In the genomic region with DNA sequence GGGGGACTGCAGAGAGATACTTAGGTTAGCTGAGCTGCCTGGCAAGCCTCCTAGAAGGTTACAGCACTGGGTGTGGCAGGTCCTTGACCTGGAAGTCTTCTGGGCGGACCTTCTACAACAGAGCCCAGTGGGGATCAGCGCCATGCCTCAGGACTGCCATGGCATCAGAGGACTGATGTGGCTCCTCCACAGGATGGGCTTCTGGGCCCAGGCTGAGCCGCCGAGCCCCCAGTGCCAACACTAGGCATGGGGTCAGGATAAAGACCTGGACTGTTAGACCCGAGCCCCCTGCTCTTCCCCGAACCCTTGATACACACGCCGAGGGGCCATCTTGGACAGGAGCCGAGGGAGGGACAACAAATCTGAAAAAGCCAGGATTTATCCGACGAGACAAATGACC, we compare ENCODE assay signal across 35 cellular contexts.
"Had no signal": no experiment of that assay in that cellular context is flagged by ENCODE, and none has a peak within 500 bp of the region (broad histone marks: within the 10 kb centered on the region; RNA-seq: fewer than 3 reads in every experiment).

No MANE protein-coding gene starts in this region.

- H3K36me3 Mint-ChIP-seq: activated CD8-positive, alpha-beta memory T cell treated with anti-CD3 and anti-CD28 coated beads, Interleukin-2, amount 10 ng/mL, durations not matched to agents 7 days and 5 days; activated naive CD4-positive, alpha-beta T cell treated with anti-CD3 and anti-CD28 coated beads, Interleukin-2, amount 10 ng/mL, durations not matched to agents 7 days and 5 days; activated naive CD4-positive, alpha-beta T cell treated with anti-CD3 and anti-CD28 coated beads, Interleukin-2, amount 50 U/mL, for 24 hours; activated naive CD8-positive, alpha-beta T cell; activated naive CD8-positive, alpha-beta T cell treated with anti-CD3 and anti-CD28 coated beads, Interleukin-2, amount 10 ng/mL, durations not matched to agents 7 days and 5 days; WTC11 had no signal

- H3K27me3 Mint-ChIP-seq: activated CD4-positive, alpha-beta memory T cell treated with anti-CD3 and anti-CD28 coated beads, Interleukin-2, amount 10 ng/mL, durations not matched to agents 7 days and 5 days had no signal

- H3K36me3 ChIP-seq: brain microvascular endothelial cell, breast epithelium, WERI-Rb-1 had no signal

- H3K9me3 Mint-ChIP-seq: activated CD4-positive, alpha-beta memory T cell treated with anti-CD3 and anti-CD28 coated beads, Interleukin-2, amount 10 ng/mL, durations not matched to agents 7 days and 5 days; activated CD4-positive, alpha-beta T cell treated with anti-CD3 and anti-CD28 coated beads, Interleukin-2, amount 10 ng/mL, durations not matched to agents 7 days and 5 days; activated naive CD4-positive, alpha-beta T cell treated with anti-CD3 and anti-CD28 coated beads, Interleukin-2, amount 10 ng/mL, durations not matched to agents 7 days and 5 days; activated naive CD4-positive, alpha-beta T cell treated with anti-CD3 and anti-CD28 coated beads, Interleukin-2, amount 50 U/mL, for 24 hours; activated naive CD8-positive, alpha-beta T cell treated with anti-CD3 and anti-CD28 coated beads, Interleukin-2, amount 10 ng/mL, durations not matched to agents 7 days and 5 days; activated naive CD8-positive, alpha-beta T cell treated with anti-CD3 and anti-CD28 coated beads, Interleukin-2, amount 50 U/mL, for 24 hours; activated T-cell treated with anti-CD3 and anti-CD28 coated beads, Interleukin-2, amount 50 U/mL, for 24 hours; activated T-helper 2 cell treated with anti-CD3 and anti-CD28 coated beads, Interferon-gamma antibody, Interleukin-2, Interleukin-4, amounts not matched to agents 10 μg/mL and 5 μg/mL and 100 μg/mL, durations not matched to agents 14 hours and 24 hours and 36 hours; T-helper 1 cell treated with Interleukin-12 subunit alpha and Interleukin-12 subunit beta and Interleukin-4 antibody, amounts not matched to agents 30 μg/mL and 1 μg/mL, for 36 hours; T-helper 2 cell treated with Interferon-gamma antibody and Interleukin-4, amounts not matched to agents 5 μg/mL and 100 μg/mL, for 36 hours had no signal

- H3K27ac Mint-ChIP-seq: activated CD4-positive, alpha-beta memory T cell treated with anti-CD3 and anti-CD28 coated beads, Interleukin-2, amount 10 ng/mL, durations not matched to agents 7 days and 5 days; activated CD4-positive, alpha-beta T cell treated with anti-CD3 and anti-CD28 coated beads for 36 hours; activated CD4-positive, alpha-beta T cell treated with anti-CD3 and anti-CD28 coated beads, Interleukin-2, amount 10 ng/mL, durations not matched to agents 7 days and 5 days; activated CD8-positive, alpha-beta memory T cell treated with anti-CD3 and anti-CD28 coated beads, Interleukin-2, amount 10 ng/mL, durations not matched to agents 7 days and 5 days; activated CD8-positive, alpha-beta T cell treated with anti-CD3 and anti-CD28 coated beads, Interleukin-2, amount 10 ng/mL, durations not matched to agents 7 days and 5 days; activated naive CD4-positive, alpha-beta T cell treated with anti-CD3 and anti-CD28 coated beads, Interleukin-2, amount 10 ng/mL, durations not matched to agents 7 days and 5 days; activated naive CD4-positive, alpha-beta T cell treated with anti-CD3 and anti-CD28 coated beads, Interleukin-2, amount 50 U/mL, for 24 hours; activated naive CD8-positive, alpha-beta T cell; activated naive CD8-positive, alpha-beta T cell treated with anti-CD3 and anti-CD28 coated beads, Interleukin-2, amount 10 ng/mL, durations not matched to agents 7 days and 5 days; activated naive CD8-positive, alpha-beta T cell treated with anti-CD3 and anti-CD28 coated beads, Interleukin-2, amount 50 U/mL, for 24 hours; activated T-cell treated with anti-CD3 and anti-CD28 coated beads, Interleukin-2, amount 50 U/mL, for 24 hours; activated T-helper 2 cell treated with anti-CD3 and anti-CD28 coated beads, Interferon-gamma antibody, Interleukin-2, Interleukin-4, amounts not matched to agents 10 μg/mL and 5 μg/mL and 100 μg/mL, durations not matched to agents 14 hours and 24 hours and 36 hours; T-helper 1 cell treated with Interleukin-12 subunit alpha and Interleukin-12 subunit beta and Interleukin-4 antibody, amounts not matched to agents 30 μg/mL and 1 μg/mL, for 36 hours; T-helper 2 cell treated with Interferon-gamma antibody and Interleukin-4, amounts not matched to agents 5 μg/mL and 100 μg/mL, for 36 hours; WTC11 had no signal

- H3K4me3 Mint-ChIP-seq: activated CD4-positive, alpha-beta memory T cell treated with anti-CD3 and anti-CD28 coated beads, Interleukin-2, amount 10 ng/mL, durations not matched to agents 7 days and 5 days; activated CD4-positive, alpha-beta T cell treated with anti-CD3 and anti-CD28 coated beads for 36 hours; activated CD4-positive, alpha-beta T cell treated with anti-CD3 and anti-CD28 coated beads, Interleukin-2, amount 10 ng/mL, durations not matched to agents 7 days and 5 days; activated CD8-positive, alpha-beta memory T cell treated with anti-CD3 and anti-CD28 coated beads, Interleukin-2, amount 10 ng/mL, durations not matched to agents 7 days and 5 days; activated CD8-positive, alpha-beta T cell treated with anti-CD3 and anti-CD28 coated beads, Interleukin-2, amount 10 ng/mL, durations not matched to agents 7 days and 5 days; activated naive CD4-positive, alpha-beta T cell treated with anti-CD3 and anti-CD28 coated beads, Interleukin-2, amount 10 ng/mL, durations not matched to agents 7 days and 5 days; activated naive CD4-positive, alpha-beta T cell treated with anti-CD3 and anti-CD28 coated beads, Interleukin-2, amount 50 U/mL, for 24 hours; activated naive CD8-positive, alpha-beta T cell; activated naive CD8-positive, alpha-beta T cell treated with anti-CD3 and anti-CD28 coated beads, Interleukin-2, amount 10 ng/mL, durations not matched to agents 7 days and 5 days; activated naive CD8-positive, alpha-beta T cell treated with anti-CD3 and anti-CD28 coated beads, Interleukin-2, amount 50 U/mL, for 24 hours; activated T-cell treated with anti-CD3 and anti-CD28 coated beads, Interleukin-2, amount 50 U/mL, for 24 hours; T-helper 1 cell treated with Interleukin-12 subunit alpha and Interleukin-12 subunit beta and Interleukin-4 antibody, amounts not matched to agents 30 μg/mL and 1 μg/mL, for 36 hours; T-helper 2 cell treated with Interferon-gamma antibody and Interleukin-4, amounts not matched to agents 5 μg/mL and 100 μg/mL, for 36 hours; WTC11 had no signal

- H3K4me1 Mint-ChIP-seq: activated CD4-positive, alpha-beta memory T cell treated with anti-CD3 and anti-CD28 coated beads, Interleukin-2, amount 10 ng/mL, durations not matched to agents 7 days and 5 days; activated CD4-positive, alpha-beta T cell treated with anti-CD3 and anti-CD28 coated beads for 36 hours; activated CD4-positive, alpha-beta T cell treated with anti-CD3 and anti-CD28 coated beads, Interleukin-2, amount 10 ng/mL, durations not matched to agents 7 days and 5 days; activated CD8-positive, alpha-beta memory T cell treated with anti-CD3 and anti-CD28 coated beads, Interleukin-2, amount 10 ng/mL, durations not matched to agents 7 days and 5 days; activated naive CD4-positive, alpha-beta T cell treated with anti-CD3 and anti-CD28 coated beads, Interleukin-2, amount 10 ng/mL, durations not matched to agents 7 days and 5 days; activated naive CD4-positive, alpha-beta T cell treated with anti-CD3 and anti-CD28 coated beads, Interleukin-2, amount 50 U/mL, for 24 hours; activated naive CD8-positive, alpha-beta T cell treated with anti-CD3 and anti-CD28 coated beads, Interleukin-2, amount 10 ng/mL, durations not matched to agents 7 days and 5 days; activated naive CD8-positive, alpha-beta T cell treated with anti-CD3 and anti-CD28 coated beads, Interleukin-2, amount 50 U/mL, for 24 hours had no signal

- H3K9me3 ChIP-seq: body of pancreas, breast epithelium had no signal

- H3K27me3 ChIP-seq: body of pancreas, brain microvascular endothelial cell, breast epithelium had no signal

- ATAC-seq: activated CD4-positive, alpha-beta T cell treated with anti-CD3 and anti-CD28 coated beads for 36 hours; activated CD8-positive, alpha-beta memory T cell treated with anti-CD3 and anti-CD28 coated beads, Interleukin-2, amount 10 ng/mL, durations not matched to agents 7 days and 5 days; activated CD8-positive, alpha-beta T cell treated with anti-CD3 and anti-CD28 coated beads, Interleukin-2, amount 10 ng/mL, durations not matched to agents 7 days and 5 days; activated naive CD8-positive, alpha-beta T cell treated with anti-CD3 and anti-CD28 coated beads, Interleukin-2, amount 50 U/mL, for 24 hours; body of pancreas; WTC11 had no signal

- H3K4me3 ChIP-seq: body of pancreas, breast epithelium had no signal

- H3K27ac ChIP-seq: body of pancreas, brain microvascular endothelial cell, breast epithelium, WERI-Rb-1 had no signal

- DNase-seq: activated CD4-positive, alpha-beta memory T cell treated with anti-CD3 and anti-CD28 coated beads, Interleukin-2, amount 10 ng/mL, durations not matched to agents 7 days and 5 days; activated CD4-positive, alpha-beta T cell treated with anti-CD3 and anti-CD28 coated beads for 1 hour; activated CD4-positive, alpha-beta T cell treated with anti-CD3 and anti-CD28 coated beads for 36 hours; activated CD4-positive, alpha-beta T cell treated with anti-CD3 and anti-CD28 coated beads for 48 hours; activated CD4-positive, alpha-beta T cell treated with anti-CD3 and anti-CD28 coated beads, Interleukin-2, amount 10 ng/mL, durations not matched to agents 7 days and 5 days; activated CD4-positive, alpha-beta T cell treated with anti-CD3 and anti-CD28 coated beads, Interleukin-2, amount 50 U/mL, for 48 hours; activated CD4-positive, CD25-positive, alpha-beta regulatory T cell; activated CD8-positive, alpha-beta memory T cell treated with anti-CD3 and anti-CD28 coated beads for 24 hours; activated CD8-positive, alpha-beta memory T cell treated with anti-CD3 and anti-CD28 coated beads, Interleukin-2, amount 10 ng/mL, durations not matched to agents 7 days and 5 days; activated CD8-positive, alpha-beta memory T cell treated with anti-CD3 and anti-CD28 coated beads, Interleukin-2, amount 50 U/mL, for 48 hours; activated CD8-positive, alpha-beta T cell treated with anti-CD3 and anti-CD28 coated beads, Interleukin-2, amount 10 ng/mL, durations not matched to agents 7 days and 5 days; activated effector memory CD4-positive, alpha-beta T cell treated with Interleukin-2 at 50 U/mL for 16 hours; activated gamma-delta T cell; activated naive CD4-positive, alpha-beta T cell treated with anti-CD3 and anti-CD28 coated beads, Interleukin-2, amount 10 ng/mL, durations not matched to agents 7 days and 5 days; activated naive CD4-positive, alpha-beta T cell treated with Interleukin-2 at 50 U/mL for 16 hours; activated naive CD8-positive, alpha-beta T cell treated with anti-CD3 and anti-CD28 coated beads, Interleukin-2, amount 10 ng/mL, durations not matched to agents 7 days and 5 days; activated naive CD8-positive, alpha-beta T cell treated with anti-CD3 and anti-CD28 coated beads, Interleukin-2, amount 50 U/mL, for 24 hours; activated T-cell treated with anti-CD3 and anti-CD28 coated beads, Interleukin-2, amount 50 U/mL, for 24 hours; activated T-cell treated with anti-CD3 and anti-CD28 coated beads, Interleukin-2, amount 50 U/mL, for 48 hours; amniotic stem cell; aorta; body of pancreas; brain microvascular endothelial cell; central memory CD4-positive, alpha-beta T cell; T-helper 2 cell; T-helper 9 cell; WERI-Rb-1 had no signal

- FAIRE-seq: astrocyte had no signal

- H3K4me1 ChIP-seq: body of pancreas, breast epithelium had no signal
